12 cellular contexts compared by ENCODE assay signal in the genomic region with DNA sequence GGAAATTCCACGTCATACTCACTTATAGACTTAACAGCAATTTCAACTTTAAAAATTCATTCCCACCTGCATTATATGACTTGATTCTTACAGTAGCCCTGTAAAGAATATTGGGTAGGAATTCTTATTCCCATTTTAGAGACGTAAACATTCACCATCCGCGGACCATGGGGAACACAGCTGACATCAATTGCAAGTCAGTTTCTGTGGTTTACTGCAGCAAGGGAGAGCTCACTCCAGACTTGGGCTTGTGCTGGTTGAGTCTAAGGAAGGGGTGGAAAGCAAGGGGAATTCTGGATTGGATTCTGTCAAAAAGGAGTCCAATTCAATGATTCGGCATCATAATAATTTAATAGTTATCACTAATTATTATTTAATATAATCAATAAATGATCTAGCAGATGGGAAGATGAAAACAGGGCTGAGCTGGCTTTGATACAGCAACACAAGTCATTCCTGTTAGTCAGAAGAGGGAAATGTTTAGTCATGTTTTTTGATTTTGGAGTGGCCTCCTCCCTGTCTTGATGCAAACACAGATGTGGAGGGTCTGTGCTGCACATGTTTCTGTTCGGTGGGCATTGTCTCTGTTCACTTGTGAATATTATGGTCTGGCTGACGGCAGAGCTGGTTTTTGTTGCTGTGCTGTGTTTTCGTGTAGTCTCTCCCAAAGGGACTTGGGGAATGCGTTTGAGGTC. TPM values are rescaled to one million over a fixed set of nuclear protein-coding genes. Genes with fewer than 3 reads are reported as not detected.
A peak's percentile ranks its signal among the peaks of the same experiment; 100 is the strongest.
DNase-seq lines count a peak whose midpoint lies in the region; ATAC-seq and TF ChIP-seq lines count a peak whose summit lies in the region.
"Had no signal": no experiment of that assay in that cellular context is flagged by ENCODE, and none has a peak within 500 bp of the region (broad histone marks: within the 10 kb centered on the region; RNA-seq: fewer than 3 reads in every experiment).

No MANE protein-coding gene starts in this region.

- H3K4me3 ChIP-seq in breast epithelium (no peak overlapping the region), right lobe of liver (no peak overlapping the region), transverse colon (no peak overlapping the region)

- H3K27me3 ChIP-seq in breast epithelium (no peaks in the 10 kb centered on the region), right lobe of liver (no peaks in the 10 kb centered on the region), transverse colon (no peaks in the 10 kb centered on the region)

- H3K27me3 Mint-ChIP-seq in MCF 10A (ENCODE audit: insufficient read depth, unreplicated experiment): no peaks in the 10 kb centered on the region

- peak in 1 of 4 donors; percentile 22 for ATAC-seq in right lobe of liver

- H3K36me3 ChIP-seq in breast epithelium (no peaks in the 10 kb centered on the region), right lobe of liver (no peaks in the 10 kb centered on the region), transverse colon (no peaks in the 10 kb centered on the region)
- H3K36me3 ChIP-seq: WERI-Rb-1 had no signal

- no peak for TF ChIP-seq EP300 in transverse colon (IDR thresholded peaks at IDR 0.05; ENCODE audit: low read depth)

- in situ Hi-C loops in transverse colon (cut with MboI; ENCODE audit: low pct_ligation_motif_present in 1 of 4, low pct_unique_long_range_greater_than_20kb in 1 of 4, low sequenced_read_pairs in 3 of 4): no loop called here

- no peak overlapping the region for H3K4me3 Mint-ChIP-seq in MCF 10A (ENCODE audit: unreplicated experiment)

- H3K4me1 ChIP-seq in breast epithelium (no peaks in the 10 kb centered on the region), right lobe of liver (peaks cover 0 to 78% (median 40%) of the 10 kb centered on the region in 4 donors), transverse colon (peaks cover 5 to 35% (median 21%) of the 10 kb centered on the region in 4 donors)

- no peaks in the 10 kb centered on the region for H3K36me3 Mint-ChIP-seq in MCF 10A (ENCODE audit: insufficient read depth, unreplicated experiment)

- peaks cover 24% of the 10 kb centered on the region for H3K4me1 Mint-ChIP-seq in MCF 10A (ENCODE audit: insufficient read depth, unreplicated experiment)

- H3K27ac ChIP-seq in breast epithelium (peak overlapping the region in 1 of 2 donors; percentile 77), right lobe of liver (peak overlapping the region; percentile 93 to 98 (median 94)), transverse colon (peak overlapping the region; percentile 74 to 80 (median 77))
- H3K27ac ChIP-seq: WERI-Rb-1 had no signal

- BruUV-seq in MCF 10A (replicated peaks; lab: Mats Ljungman, UMichigan): no TSS peak

- H3K9me3 ChIP-seq in breast epithelium (no peaks in the 10 kb centered on the region), right lobe of liver (no peaks in the 10 kb centered on the region), transverse colon (no peaks in the 10 kb centered on the region)

- no peak for TF ChIP-seq CTCF in MCF 10A (IDR thresholded peaks at IDR 0.05; ENCODE audit: unreplicated experiment)
- TF ChIP-seq CTCF in breast epithelium (IDR thresholded peaks at IDR 0.05): no peak
- TF ChIP-seq CTCF in right lobe of liver (IDR thresholded peaks at IDR 0.05): no peak
- TF ChIP-seq CTCF in transverse colon (IDR thresholded peaks at IDR 0.05): no peak
- no peak for TF ChIP-seq CTCF in GM10248 (IDR thresholded peaks at IDR 0.05; ENCODE audit: control extremely low read depth, extremely low read depth, low read depth, missing control alignments)

- no peak for TF ChIP-seq POLR2A in breast epithelium (IDR thresholded peaks at IDR 0.05)
- TF ChIP-seq POLR2A in right lobe of liver (IDR thresholded peaks at IDR 0.05): no peak
- TF ChIP-seq POLR2A in transverse colon (IDR thresholded peaks at IDR 0.05): no peak

- no peak overlapping the region for H3K27ac Mint-ChIP-seq in MCF 10A (ENCODE audit: low read depth, unreplicated experiment)

- POLR2A ChIA-PET in MCF 10A (lab: Yijun Ruan, JAX): interaction anchor here (1.0 to 2.3 kb wide), 7 partner anchors 10 to 329 kb away, joined by 3 to 12 read pairs (median 4); a partner anchor contains a TSS
- POLR2A ChIA-PET in GM10248 (lab: Yijun Ruan, JAX): no interaction called here

- no peaks in the 10 kb centered on the region for H3K9me3 Mint-ChIP-seq in MCF 10A (ENCODE audit: unreplicated experiment)

- WGBS in right lobe of liver (ENCODE audit: insufficient coverage, low coverage, low lambda C conversion rate, missing lambda C conversion rate): 54% methylated on average over 9 of the region's 9 CpGs
- WGBS in transverse colon (ENCODE audit: low coverage in 1 of 2), 2 donors: 83 to 87% methylated on average over 7 to 9 of the region's 9 CpGs

- DNase-seq in MCF 10A (ENCODE audit: unreplicated experiment) (peak; percentile 39), breast epithelium (ENCODE audit: low spot score in 2 of 2) (no peak), astrocyte of the hippocampus (ENCODE audit: low read depth, low spot score) (peak; percentile 52), right lobe of liver (peak in 1 of 3 donors; percentile 9), transverse colon (no peak), globus pallidus (ENCODE audit: low spot score) (no peak), GM10248 (ENCODE audit: extremely low spot score) (no peak)
- DNase-seq in activated CD4-positive, alpha-beta T cell treated with anti-CD3 and anti-CD28 coated beads for 4 hours: no peak
- DNase-seq: caudate nucleus, midbrain, NCI-H2171 treated with DMSO at 0.1 percent for 48 hours, WERI-Rb-1 had no signal

- intact Hi-C loops in MCF 10A (cut with micrococcal nuclease) (no loop called here), breast epithelium (cut with DNase I; ENCODE audit: low total_unique reads) (loop anchor here (10.0 kb wide), 1 partner anchor 73 kb away; no protein-coding TSS in a partner anchor), right lobe of liver (cut with DNase I) (loop anchor here in 1 of 2 donors (5.0 kb wide), 1 partner anchor 109 kb away; no protein-coding TSS in a partner anchor), transverse colon (cut with DNase I; ENCODE audit: low total_unique reads) (no loop called here)

- CTCF ChIA-PET in MCF 10A (lab: Yijun Ruan, JAX): interaction anchor here (0.6 to 1.8 kb wide), 3 partner anchors 83 to 198 kb away, joined by 3 to 6 read pairs (median 3); no protein-coding TSS in a partner anchor
- CTCF ChIA-PET in GM10248 (lab: Yijun Ruan, JAX): interaction anchor here (0.9 to 1.5 kb wide), 7 partner anchors 10 to 85 kb away, joined by 3 to 5 read pairs (median 3); a partner anchor contains a TSS

RNA-seq across cellular contexts. Expression of a gene that starts 9.7 kb away (rescaled TPM):
- not detected in 2 replicates for total RNA-seq in MCF 10A (2022)
- total RNA-seq in breast epithelium: under 1 TPM in 2 of 3 donors, not detected in 1; 0.15 to 0.80 TPM
- total RNA-seq in right lobe of liver: 100 to 1,000 TPM in 2 of 6 experiments, 10 to 100 TPM in 4; 31.1 to 213 (median 86.1) TPM
- total RNA-seq in transverse colon: 1 to 10 TPM in 2 of 4 donors, under 1 TPM in 1, not detected in 1; 0.48 to 8.2 (median 2.6) TPM

Comparison
In these comparisons a context has a peak if more than half of its experiments do, and no peak if none do; other contexts are left out.
1. DNase-seq: peak in MCF 10A (single experiment) and astrocyte of the hippocampus (single experiment); none in breast epithelium (0 of 2), transverse colon (single experiment), activated CD4-positive, alpha-beta T cell treated with anti-CD3 and anti-CD28 coated beads for 4 hours (0 of 2), globus pallidus (single experiment) and GM10248 (single experiment).